ENCODE assay signal across 9 cellular contexts in genomic region chr10:50538473-50539398, GRCh38.
DNase-seq lines count a peak whose midpoint lies in the region; ATAC-seq, FAIRE-seq and TF ChIP-seq lines count a peak whose summit lies in the region.
"Had no signal": no experiment of that assay in that cellular context is flagged by ENCODE, and none has a peak within 500 bp of the region (broad histone marks: within the 10 kb centered on the region; RNA-seq: fewer than 3 reads in every experiment).

No MANE protein-coding gene starts in this region.

- peaks cover 28 to 42% of the 10 kb centered on the region in 2 donors for H3K4me1 Mint-ChIP-seq in effector memory CD8-positive, alpha-beta T cell (ENCODE audit: low read depth in 2 of 2)
- H3K4me1 Mint-ChIP-seq in immature natural killer cell, result peaks cover 41 to 70% of the 10 kb centered on the region in 2 donors

- no peaks in the 10 kb centered on the region for H3K36me3 Mint-ChIP-seq in effector memory CD8-positive, alpha-beta T cell (ENCODE audit: insufficient read depth)
- no peaks in the 10 kb centered on the region for H3K36me3 Mint-ChIP-seq in immature natural killer cell

- H3K27me3 Mint-ChIP-seq in effector memory CD8-positive, alpha-beta T cell, result no peaks in the 10 kb centered on the region
- H3K27me3 Mint-ChIP-seq in immature natural killer cell (ENCODE audit: low read depth in 3 of 3), result no peaks in the 10 kb centered on the region

- no peaks in the 10 kb centered on the region for H3K36me3 ChIP-seq in spleen

- H3K9me3 ChIP-seq in spleen, result no peaks in the 10 kb centered on the region

- DNase-seq in activated CD4-positive, alpha-beta T cell treated with anti-CD3 and anti-CD28 coated beads for 48 hours, result peak; percentile 30
- DNase-seq in activated CD4-positive, alpha-beta T cell treated with anti-CD3 and anti-CD28 coated beads, Interleukin-2, amount 50 U/mL, for 1 hour, result no peak
- DNase-seq in HTR-8/SVneo (ENCODE audit: insufficient read length, low spot score) (no peak), spleen (peak; percentile 74), immature natural killer cell (no peak), activated gamma-delta T cell (lab: John Stamatoyannopoulos, UW) (no peak), retina (no peak)
- DNase-seq in effector memory CD8-positive, alpha-beta T cell, result no peak
- DNase-seq: NCI-H526 treated with DMSO at 0.1 percent for 48 hours had no signal

- peak overlapping the region in 4 of 8 donors; percentile 11 to 60 (median 33) for H3K27ac ChIP-seq in spleen

- 36 to 65% (median 58%) methylated on average over 5 to 7 of the region's 7 CpGs for WGBS in spleen, 5 donors

- peak; percentile 67 for ATAC-seq in effector memory CD8-positive, alpha-beta T cell (replicated peaks)

- peaks cover 22 to 53% (median 41%) of the 10 kb centered on the region in 6 donors for H3K4me1 ChIP-seq in spleen

- no peaks in the 10 kb centered on the region for H3K27me3 ChIP-seq in spleen (replicated peaks in 1 of 7)

- no peak for TF ChIP-seq POLR2A in spleen (IDR thresholded peaks at IDR 0.05)

- no peaks in the 10 kb centered on the region for H3K9me3 Mint-ChIP-seq in effector memory CD8-positive, alpha-beta T cell
- H3K9me3 Mint-ChIP-seq in immature natural killer cell, result no peaks in the 10 kb centered on the region

- H3K4me3 Mint-ChIP-seq in effector memory CD8-positive, alpha-beta T cell, result no peak overlapping the region
- H3K4me3 Mint-ChIP-seq in immature natural killer cell, result no peak overlapping the region

- peak overlapping the region in 1 of 2 donors; percentile 23 for H3K27ac Mint-ChIP-seq in effector memory CD8-positive, alpha-beta T cell
- H3K27ac Mint-ChIP-seq in immature natural killer cell, result no peak overlapping the region

- no peak overlapping the region for H3K4me3 ChIP-seq in spleen

- no peak for TF ChIP-seq CTCF in spleen (IDR thresholded peaks at IDR 0.05 in 8 of 11, conservative IDR thresholded peaks at IDR 0.05 in 3 of 11)

- intact Hi-C loops in spleen (cut with DNase I; ENCODE audit: low total_unique reads), result no loop called here

- FAIRE-seq in HTR-8/SVneo (lab: Jason Lieb, UNC), result peak; percentile 9

Comparison
In these comparisons a context has a peak if more than half of its experiments do, and no peak if none do; other contexts are left out.
1. DNase-seq: peak in activated CD4-positive, alpha-beta T cell treated with anti-CD3 and anti-CD28 coated beads for 48 hours (single experiment) and spleen (single experiment); none in activated CD4-positive, alpha-beta T cell treated with anti-CD3 and anti-CD28 coated beads, Interleukin-2, amount 50 U/mL, for 1 hour (single experiment), HTR-8/SVneo (single experiment), effector memory CD8-positive, alpha-beta T cell (0 of 3), immature natural killer cell (0 of 3), activated gamma-delta T cell (single experiment) and retina (single experiment).